Comparison of ENCODE assay signal across 9 cellular contexts in genomic region chr7:96161897-96162296, GRCh38.
"Had no signal": no experiment of that assay in that cellular context is flagged by ENCODE, and none has a peak within 500 bp of the region (broad histone marks: within the 10 kb centered on the region; RNA-seq: fewer than 3 reads in every experiment).

No MANE protein-coding gene starts in this region.

- DNase-seq: GM23248, GOT3, H7, HFFc6, IMR-90 had no signal

- H3K27ac ChIP-seq: GM23248 had no signal

- H3K36me3 ChIP-seq: HAP-1 had no signal

- ATAC-seq: HCT116, K562 had no signal

- H3K4me3 ChIP-seq: GM23248, HAP-1, K562 had no signal

- H3K4me1 ChIP-seq: HAP-1 had no signal

- FAIRE-seq: HTR-8/SVneo had no signal
